In the genomic region with DNA sequence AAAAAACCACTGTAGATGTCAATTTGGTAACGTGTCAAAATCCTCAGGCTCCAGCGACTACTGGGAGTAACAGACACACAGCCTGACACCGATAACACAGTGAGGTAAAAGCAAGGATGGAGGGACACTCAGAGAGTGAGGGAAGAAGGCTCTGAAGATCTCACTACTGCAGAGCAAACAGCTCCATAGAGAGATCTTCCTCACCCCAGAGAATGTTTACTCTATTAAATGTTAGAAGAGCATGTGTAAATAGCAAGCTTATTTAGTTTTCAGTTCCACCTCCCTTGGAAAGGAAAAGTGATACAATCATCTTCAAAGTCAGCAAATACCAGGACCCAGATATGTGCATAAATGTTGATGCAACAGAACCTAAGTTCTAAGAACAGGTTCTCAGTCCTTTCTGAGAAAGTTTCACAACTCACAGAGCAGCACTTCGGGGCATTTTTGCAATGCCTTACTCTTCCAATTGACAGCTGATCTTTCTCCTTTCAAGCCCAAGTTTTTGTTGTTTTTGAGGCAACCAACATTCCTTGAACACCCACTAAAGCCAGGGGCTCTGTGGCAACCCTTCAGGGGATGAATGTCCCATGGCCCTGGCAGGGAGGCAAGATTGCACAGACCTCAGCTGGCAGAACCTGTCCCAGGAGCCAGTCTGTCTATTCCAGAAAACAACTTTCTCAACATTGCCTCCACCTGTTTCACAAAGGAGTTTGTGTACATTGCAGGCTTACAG, we compare ENCODE assay signal across 1 cellular context.
TF ChIP-seq lines count a peak whose summit lies in the region.

No MANE protein-coding gene starts in this region.

TF ChIP-seq in K562, 482 proteins besides CTCF, POLR2A, EP300 and RAD21 (continued from another document and continues in another):
- TF ChIP-seq, protein P1, sequence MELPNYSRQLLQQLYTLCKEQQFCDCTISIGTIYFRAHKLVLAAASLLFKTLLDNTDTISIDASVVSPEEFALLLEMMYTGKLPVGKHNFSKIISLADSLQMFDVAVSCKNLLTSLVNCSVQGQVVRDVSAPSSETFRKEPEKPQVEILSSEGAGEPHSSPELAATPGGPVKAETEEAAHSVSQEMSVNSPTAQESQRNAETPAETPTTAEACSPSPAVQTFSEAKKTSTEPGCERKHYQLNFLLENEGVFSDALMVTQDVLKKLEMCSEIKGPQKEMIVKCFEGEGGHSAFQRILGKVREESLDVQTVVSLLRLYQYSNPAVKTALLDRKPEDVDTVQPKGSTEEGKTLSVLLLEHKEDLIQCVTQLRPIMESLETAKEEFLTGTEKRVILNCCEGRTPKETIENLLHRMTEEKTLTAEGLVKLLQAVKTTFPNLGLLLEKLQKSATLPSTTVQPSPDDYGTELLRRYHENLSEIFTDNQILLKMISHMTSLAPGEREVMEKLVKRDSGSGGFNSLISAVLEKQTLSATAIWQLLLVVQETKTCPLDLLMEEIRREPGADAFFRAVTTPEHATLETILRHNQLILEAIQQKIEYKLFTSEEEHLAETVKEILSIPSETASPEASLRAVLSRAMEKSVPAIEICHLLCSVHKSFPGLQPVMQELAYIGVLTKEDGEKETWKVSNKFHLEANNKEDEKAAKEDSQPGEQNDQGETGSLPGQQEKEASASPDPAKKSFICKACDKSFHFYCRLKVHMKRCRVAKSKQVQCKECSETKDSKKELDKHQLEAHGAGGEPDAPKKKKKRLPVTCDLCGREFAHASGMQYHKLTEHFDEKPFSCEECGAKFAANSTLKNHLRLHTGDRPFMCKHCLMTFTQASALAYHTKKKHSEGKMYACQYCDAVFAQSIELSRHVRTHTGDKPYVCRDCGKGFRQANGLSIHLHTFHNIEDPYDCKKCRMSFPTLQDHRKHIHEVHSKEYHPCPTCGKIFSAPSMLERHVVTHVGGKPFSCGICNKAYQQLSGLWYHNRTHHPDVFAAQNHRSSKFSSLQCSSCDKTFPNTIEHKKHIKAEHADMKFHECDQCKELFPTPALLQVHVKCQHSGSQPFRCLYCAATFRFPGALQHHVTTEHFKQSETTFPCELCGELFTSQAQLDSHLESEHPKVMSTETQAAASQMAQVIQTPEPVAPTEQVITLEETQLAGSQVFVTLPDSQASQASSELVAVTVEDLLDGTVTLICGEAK (IDR thresholded peaks at IDR 0.05), result peak; percentile 14; the same call in 1 of the 2 replicates
- TF ChIP-seq, protein P1 (CRISPR knock-in tag; IDR thresholded peaks at IDR 0.05), result no peak
- TF ChIP-seq SMARCA4 (IDR thresholded peaks at IDR 0.05), result peak; percentile 54; the same call in 1 of the 2 replicates
- TF ChIP-seq PREB (CRISPR knock-in tag; IDR thresholded peaks at IDR 0.05), result no peak
- no peak for TF ChIP-seq ZNF511 (CRISPR knock-in tag; IDR thresholded peaks at IDR 0.05)
- TF ChIP-seq SRF (CRISPR knock-in tag; IDR thresholded peaks at IDR 0.05), result no peak; a peak in 1 of 4 replicates
- no peak for TF ChIP-seq ZNF263 (CRISPR knock-in tag; IDR thresholded peaks at IDR 0.05; ENCODE audit: borderline replicate concordance)
- no peak for TF ChIP-seq MXI1 (IDR thresholded peaks at IDR 0.05; ENCODE audit: low read depth, low read length)
- no peak for TF ChIP-seq EZH2 (IDR thresholded peaks at IDR 0.05; ENCODE audit: borderline replicate concordance, low read depth, low read length)
- TF ChIP-seq KDM1A (IDR thresholded peaks at IDR 0.05), result peak in 1 of 2 experiments; percentile 59; a peak in 3 of 4 replicates
- no peak for TF ChIP-seq ZSCAN29 (IDR thresholded peaks at IDR 0.05)
- peak in 1 of 2 experiments; percentile 17; a peak in 1 of 4 replicates for TF ChIP-seq FOXK2 (conservative IDR thresholded peaks at IDR 0.05 in 1 of 2, IDR thresholded peaks at IDR 0.05 in 1 of 2; ENCODE audit: low read depth in 2 of 2)
- peak; percentile 59; the same call in 1 of the 2 replicates for TF ChIP-seq NCOA1 (IDR thresholded peaks at IDR 0.05; ENCODE audit: low read depth)
- TF ChIP-seq MTA2 (IDR thresholded peaks at IDR 0.05; ENCODE audit: low read depth), result no peak
- 0 out of 4 replicates have a peak, but pooled peaks of 1 of the 2 experiments have one; percentile 19 for TF ChIP-seq TRIM24 (IDR thresholded peaks at IDR 0.05)
- TF ChIP-seq KLF16 (IDR thresholded peaks at IDR 0.05), result no peak
- TF ChIP-seq, protein P2, sequence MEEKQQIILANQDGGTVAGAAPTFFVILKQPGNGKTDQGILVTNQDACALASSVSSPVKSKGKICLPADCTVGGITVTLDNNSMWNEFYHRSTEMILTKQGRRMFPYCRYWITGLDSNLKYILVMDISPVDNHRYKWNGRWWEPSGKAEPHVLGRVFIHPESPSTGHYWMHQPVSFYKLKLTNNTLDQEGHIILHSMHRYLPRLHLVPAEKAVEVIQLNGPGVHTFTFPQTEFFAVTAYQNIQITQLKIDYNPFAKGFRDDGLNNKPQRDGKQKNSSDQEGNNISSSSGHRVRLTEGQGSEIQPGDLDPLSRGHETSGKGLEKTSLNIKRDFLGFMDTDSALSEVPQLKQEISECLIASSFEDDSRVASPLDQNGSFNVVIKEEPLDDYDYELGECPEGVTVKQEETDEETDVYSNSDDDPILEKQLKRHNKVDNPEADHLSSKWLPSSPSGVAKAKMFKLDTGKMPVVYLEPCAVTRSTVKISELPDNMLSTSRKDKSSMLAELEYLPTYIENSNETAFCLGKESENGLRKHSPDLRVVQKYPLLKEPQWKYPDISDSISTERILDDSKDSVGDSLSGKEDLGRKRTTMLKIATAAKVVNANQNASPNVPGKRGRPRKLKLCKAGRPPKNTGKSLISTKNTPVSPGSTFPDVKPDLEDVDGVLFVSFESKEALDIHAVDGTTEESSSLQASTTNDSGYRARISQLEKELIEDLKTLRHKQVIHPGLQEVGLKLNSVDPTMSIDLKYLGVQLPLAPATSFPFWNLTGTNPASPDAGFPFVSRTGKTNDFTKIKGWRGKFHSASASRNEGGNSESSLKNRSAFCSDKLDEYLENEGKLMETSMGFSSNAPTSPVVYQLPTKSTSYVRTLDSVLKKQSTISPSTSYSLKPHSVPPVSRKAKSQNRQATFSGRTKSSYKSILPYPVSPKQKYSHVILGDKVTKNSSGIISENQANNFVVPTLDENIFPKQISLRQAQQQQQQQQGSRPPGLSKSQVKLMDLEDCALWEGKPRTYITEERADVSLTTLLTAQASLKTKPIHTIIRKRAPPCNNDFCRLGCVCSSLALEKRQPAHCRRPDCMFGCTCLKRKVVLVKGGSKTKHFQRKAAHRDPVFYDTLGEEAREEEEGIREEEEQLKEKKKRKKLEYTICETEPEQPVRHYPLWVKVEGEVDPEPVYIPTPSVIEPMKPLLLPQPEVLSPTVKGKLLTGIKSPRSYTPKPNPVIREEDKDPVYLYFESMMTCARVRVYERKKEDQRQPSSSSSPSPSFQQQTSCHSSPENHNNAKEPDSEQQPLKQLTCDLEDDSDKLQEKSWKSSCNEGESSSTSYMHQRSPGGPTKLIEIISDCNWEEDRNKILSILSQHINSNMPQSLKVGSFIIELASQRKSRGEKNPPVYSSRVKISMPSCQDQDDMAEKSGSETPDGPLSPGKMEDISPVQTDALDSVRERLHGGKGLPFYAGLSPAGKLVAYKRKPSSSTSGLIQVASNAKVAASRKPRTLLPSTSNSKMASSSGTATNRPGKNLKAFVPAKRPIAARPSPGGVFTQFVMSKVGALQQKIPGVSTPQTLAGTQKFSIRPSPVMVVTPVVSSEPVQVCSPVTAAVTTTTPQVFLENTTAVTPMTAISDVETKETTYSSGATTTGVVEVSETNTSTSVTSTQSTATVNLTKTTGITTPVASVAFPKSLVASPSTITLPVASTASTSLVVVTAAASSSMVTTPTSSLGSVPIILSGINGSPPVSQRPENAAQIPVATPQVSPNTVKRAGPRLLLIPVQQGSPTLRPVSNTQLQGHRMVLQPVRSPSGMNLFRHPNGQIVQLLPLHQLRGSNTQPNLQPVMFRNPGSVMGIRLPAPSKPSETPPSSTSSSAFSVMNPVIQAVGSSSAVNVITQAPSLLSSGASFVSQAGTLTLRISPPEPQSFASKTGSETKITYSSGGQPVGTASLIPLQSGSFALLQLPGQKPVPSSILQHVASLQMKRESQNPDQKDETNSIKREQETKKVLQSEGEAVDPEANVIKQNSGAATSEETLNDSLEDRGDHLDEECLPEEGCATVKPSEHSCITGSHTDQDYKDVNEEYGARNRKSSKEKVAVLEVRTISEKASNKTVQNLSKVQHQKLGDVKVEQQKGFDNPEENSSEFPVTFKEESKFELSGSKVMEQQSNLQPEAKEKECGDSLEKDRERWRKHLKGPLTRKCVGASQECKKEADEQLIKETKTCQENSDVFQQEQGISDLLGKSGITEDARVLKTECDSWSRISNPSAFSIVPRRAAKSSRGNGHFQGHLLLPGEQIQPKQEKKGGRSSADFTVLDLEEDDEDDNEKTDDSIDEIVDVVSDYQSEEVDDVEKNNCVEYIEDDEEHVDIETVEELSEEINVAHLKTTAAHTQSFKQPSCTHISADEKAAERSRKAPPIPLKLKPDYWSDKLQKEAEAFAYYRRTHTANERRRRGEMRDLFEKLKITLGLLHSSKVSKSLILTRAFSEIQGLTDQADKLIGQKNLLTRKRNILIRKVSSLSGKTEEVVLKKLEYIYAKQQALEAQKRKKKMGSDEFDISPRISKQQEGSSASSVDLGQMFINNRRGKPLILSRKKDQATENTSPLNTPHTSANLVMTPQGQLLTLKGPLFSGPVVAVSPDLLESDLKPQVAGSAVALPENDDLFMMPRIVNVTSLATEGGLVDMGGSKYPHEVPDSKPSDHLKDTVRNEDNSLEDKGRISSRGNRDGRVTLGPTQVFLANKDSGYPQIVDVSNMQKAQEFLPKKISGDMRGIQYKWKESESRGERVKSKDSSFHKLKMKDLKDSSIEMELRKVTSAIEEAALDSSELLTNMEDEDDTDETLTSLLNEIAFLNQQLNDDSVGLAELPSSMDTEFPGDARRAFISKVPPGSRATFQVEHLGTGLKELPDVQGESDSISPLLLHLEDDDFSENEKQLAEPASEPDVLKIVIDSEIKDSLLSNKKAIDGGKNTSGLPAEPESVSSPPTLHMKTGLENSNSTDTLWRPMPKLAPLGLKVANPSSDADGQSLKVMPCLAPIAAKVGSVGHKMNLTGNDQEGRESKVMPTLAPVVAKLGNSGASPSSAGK (IDR thresholded peaks at IDR 0.05), result peak; percentile 35; the same call in 1 of the 2 replicates
- no peak for TF ChIP-seq TFE3 (CRISPR knock-in tag; IDR thresholded peaks at IDR 0.05)
- TF ChIP-seq, protein P3, sequence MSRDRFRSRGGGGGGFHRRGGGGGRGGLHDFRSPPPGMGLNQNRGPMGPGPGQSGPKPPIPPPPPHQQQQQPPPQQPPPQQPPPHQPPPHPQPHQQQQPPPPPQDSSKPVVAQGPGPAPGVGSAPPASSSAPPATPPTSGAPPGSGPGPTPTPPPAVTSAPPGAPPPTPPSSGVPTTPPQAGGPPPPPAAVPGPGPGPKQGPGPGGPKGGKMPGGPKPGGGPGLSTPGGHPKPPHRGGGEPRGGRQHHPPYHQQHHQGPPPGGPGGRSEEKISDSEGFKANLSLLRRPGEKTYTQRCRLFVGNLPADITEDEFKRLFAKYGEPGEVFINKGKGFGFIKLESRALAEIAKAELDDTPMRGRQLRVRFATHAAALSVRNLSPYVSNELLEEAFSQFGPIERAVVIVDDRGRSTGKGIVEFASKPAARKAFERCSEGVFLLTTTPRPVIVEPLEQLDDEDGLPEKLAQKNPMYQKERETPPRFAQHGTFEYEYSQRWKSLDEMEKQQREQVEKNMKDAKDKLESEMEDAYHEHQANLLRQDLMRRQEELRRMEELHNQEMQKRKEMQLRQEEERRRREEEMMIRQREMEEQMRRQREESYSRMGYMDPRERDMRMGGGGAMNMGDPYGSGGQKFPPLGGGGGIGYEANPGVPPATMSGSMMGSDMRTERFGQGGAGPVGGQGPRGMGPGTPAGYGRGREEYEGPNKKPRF (IDR thresholded peaks at IDR 0.05; ENCODE audit: low read depth, low read length), result no peak
- no peak for TF ChIP-seq NRF1 (conservative IDR thresholded peaks at IDR 0.05 in 1 of 2, IDR thresholded peaks at IDR 0.05 in 1 of 2)
